18 cellular contexts compared by ENCODE assay signal in the genomic region with DNA sequence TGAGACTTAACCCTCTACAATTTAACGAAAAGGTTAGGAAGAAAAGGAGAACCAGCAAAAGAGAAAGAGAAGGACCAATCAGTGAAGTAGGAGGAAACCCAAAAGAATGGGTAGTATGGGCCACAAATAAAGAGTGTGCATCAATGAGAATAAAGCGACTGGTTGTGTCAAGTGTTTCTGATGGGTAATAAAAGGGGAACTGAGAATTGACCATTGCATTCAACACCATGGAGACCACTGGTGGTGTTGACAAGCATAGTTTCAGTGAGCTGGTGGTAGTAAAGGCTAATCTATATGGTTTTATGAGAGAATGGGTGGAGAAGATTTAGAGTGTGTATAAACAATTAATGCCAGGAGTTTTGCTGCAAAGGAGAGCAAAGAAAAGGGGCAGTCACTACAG.
DNase-seq lines count a peak whose midpoint lies in the region; ATAC-seq and TF ChIP-seq lines count a peak whose summit lies in the region.
"Had no signal": no experiment of that assay in that cellular context is flagged by ENCODE, and none has a peak within 500 bp of the region (broad histone marks: within the 10 kb centered on the region; RNA-seq: fewer than 3 reads in every experiment).

No MANE protein-coding gene starts in this region.

- TF ChIP-seq POLR2A in Peyer's patch (IDR thresholded peaks at IDR 0.05) = no peak

- H3K36me3 ChIP-seq in CD8-positive, alpha-beta T cell (ENCODE audit: insufficient read depth, low read length) = no peaks in the 10 kb centered on the region
- H3K36me3 ChIP-seq in Peyer's patch (no peaks in the 10 kb centered on the region), Karpas-422 (ENCODE audit: insufficient read depth, low read length) (no peaks in the 10 kb centered on the region)
- H3K36me3 ChIP-seq: brain microvascular endothelial cell had no signal

- no peak overlapping the region for H3K4me3 Mint-ChIP-seq in CD8-positive, alpha-beta T cell
- H3K4me3 Mint-ChIP-seq: stimulated activated naive CD8-positive, alpha-beta T cell treated with anti-CD3 and anti-CD28 coated beads, Interleukin-15, Interleukin-2, amounts not matched to agents 100 ng/mL and 50 ng/mL, for 24 hours had no signal

- no peaks in the 10 kb centered on the region for H3K79me2 ChIP-seq in Karpas-422 (ENCODE audit: low read length)

- no peak overlapping the region for H3K27ac ChIP-seq in CD8-positive, alpha-beta T cell (ENCODE audit: low read depth, low read length)
- H3K27ac ChIP-seq in Peyer's patch (no peak overlapping the region), Karpas-422 (ENCODE audit: low read length) (no peak overlapping the region)
- H3K27ac ChIP-seq: brain microvascular endothelial cell, SK-N-MC had no signal

- DNase-seq in CD8-positive, alpha-beta T cell = no peak
- no peak for DNase-seq in Peyer's patch
- no peak for DNase-seq in Karpas-422
- DNase-seq in kidney tubule cell (ENCODE audit: low spot score) = no peak
- DNase-seq in NCI-H2107 (lab: John Stamatoyannopoulos, UW) = no peak
- DNase-seq: 8988T; activated CD4-positive, alpha-beta T cell treated with anti-CD3 and anti-CD28 coated beads for 4 hours; activated effector memory CD4-positive, alpha-beta T cell treated with anti-CD3 and anti-CD28 coated beads, Interleukin-2, amount 50 U/mL, for 16 hours; brain microvascular endothelial cell; hippocampal formation; mesenchymal stem cell; NCI-H69; stimulated activated CD4-positive, alpha-beta T cell treated with anti-CD3 and anti-CD28 coated beads, Interleukin-1b, Interleukin-23, amount 100 ng/mL, for 48 hours had no signal

- H3K27me3 ChIP-seq in CD8-positive, alpha-beta T cell (ENCODE audit: insufficient read depth, low read length) = no peaks in the 10 kb centered on the region
- H3K27me3 ChIP-seq in Peyer's patch (no peaks in the 10 kb centered on the region), Karpas-422 (ENCODE audit: low read length) (no peaks in the 10 kb centered on the region)
- H3K27me3 ChIP-seq: brain microvascular endothelial cell had no signal

- H3K4me1 ChIP-seq in CD8-positive, alpha-beta T cell (ENCODE audit: insufficient read depth, low read length) = no peaks in the 10 kb centered on the region
- H3K4me1 ChIP-seq in Peyer's patch (no peaks in the 10 kb centered on the region), Karpas-422 (ENCODE audit: low read length) (no peaks in the 10 kb centered on the region)

- no peak for ATAC-seq in CD8-positive, alpha-beta T cell
- ATAC-seq in GM19351 (IDR thresholded peaks at IDR 0.05; ENCODE audit: unreplicated experiment) = peak; percentile 99
- peak; percentile 78 for ATAC-seq in HG02678 (IDR thresholded peaks at IDR 0.05; ENCODE audit: unreplicated experiment)
- ATAC-seq in HG03378 (IDR thresholded peaks at IDR 0.05; ENCODE audit: unreplicated experiment) = peak; percentile 89

- H3K4me3 ChIP-seq in CD8-positive, alpha-beta T cell (ENCODE audit: low read depth, low read length) = no peak overlapping the region
- no peak overlapping the region for H3K4me3 ChIP-seq in Peyer's patch
- no peak overlapping the region for H3K4me3 ChIP-seq in Karpas-422 (ENCODE audit: low read length)
- H3K4me3 ChIP-seq: SK-N-MC had no signal

- no peak overlapping the region for H3K9ac ChIP-seq in Karpas-422 (ENCODE audit: low read length)

- TF ChIP-seq CTCF in CD8-positive, alpha-beta T cell (IDR thresholded peaks at IDR 0.05) = peak; percentile 20
- no peak for TF ChIP-seq CTCF in Peyer's patch (IDR thresholded peaks at IDR 0.05)

- H3K9me2 ChIP-seq in Karpas-422 (replicated peaks; ENCODE audit: insufficient read depth, low read length) = no peaks in the 10 kb centered on the region

- H2AFZ ChIP-seq in Karpas-422 (ENCODE audit: low read length) = no peak overlapping the region

- H3K27ac Mint-ChIP-seq in CD8-positive, alpha-beta T cell = no peak overlapping the region
- H3K27ac Mint-ChIP-seq: stimulated activated naive CD8-positive, alpha-beta T cell treated with anti-CD3 and anti-CD28 coated beads, Interleukin-15, Interleukin-2, amounts not matched to agents 100 ng/mL and 50 ng/mL, for 24 hours had no signal

- no peak overlapping the region for H3K4me2 ChIP-seq in Karpas-422 (ENCODE audit: low read depth, low read length, poor library complexity, severe bottlenecking)

- no peaks in the 10 kb centered on the region for H3K36me3 Mint-ChIP-seq in CD8-positive, alpha-beta T cell

- no peaks in the 10 kb centered on the region for H4K20me1 ChIP-seq in Karpas-422 (ENCODE audit: insufficient read depth, low read depth, low read length)

- H3K4me1 Mint-ChIP-seq in CD8-positive, alpha-beta T cell (ENCODE audit: low read depth) = no peaks in the 10 kb centered on the region

- CTCF ChIA-PET in CD8-positive, alpha-beta T cell (lab: Charles Lee) = no interaction called here

- POLR2A ChIA-PET in CD8-positive, alpha-beta T cell (lab: Charles Lee) = no interaction called here

- H3K27me3 Mint-ChIP-seq in CD8-positive, alpha-beta T cell (ENCODE audit: low read depth) = no peaks in the 10 kb centered on the region
- H3K27me3 Mint-ChIP-seq: stimulated activated naive CD8-positive, alpha-beta T cell treated with anti-CD3 and anti-CD28 coated beads, Interleukin-15, Interleukin-2, amounts not matched to agents 100 ng/mL and 50 ng/mL, for 24 hours had no signal

- H3K9me3 ChIP-seq in CD8-positive, alpha-beta T cell (ENCODE audit: low read length) = no peaks in the 10 kb centered on the region
- H3K9me3 ChIP-seq in Peyer's patch (no peaks in the 10 kb centered on the region), Karpas-422 (ENCODE audit: low read length) (no peaks in the 10 kb centered on the region)

- intact Hi-C loops in CD8-positive, alpha-beta T cell (cut with DNase I, micrococcal nuclease) = no loop called here

- no peaks in the 10 kb centered on the region for H3K9me3 Mint-ChIP-seq in CD8-positive, alpha-beta T cell
- H3K9me3 Mint-ChIP-seq: stimulated activated naive CD8-positive, alpha-beta T cell treated with anti-CD3 and anti-CD28 coated beads, Interleukin-15, Interleukin-2, amounts not matched to agents 100 ng/mL and 50 ng/mL, for 24 hours had no signal
